1 cellular context compared by ENCODE assay signal in the genomic region with DNA sequence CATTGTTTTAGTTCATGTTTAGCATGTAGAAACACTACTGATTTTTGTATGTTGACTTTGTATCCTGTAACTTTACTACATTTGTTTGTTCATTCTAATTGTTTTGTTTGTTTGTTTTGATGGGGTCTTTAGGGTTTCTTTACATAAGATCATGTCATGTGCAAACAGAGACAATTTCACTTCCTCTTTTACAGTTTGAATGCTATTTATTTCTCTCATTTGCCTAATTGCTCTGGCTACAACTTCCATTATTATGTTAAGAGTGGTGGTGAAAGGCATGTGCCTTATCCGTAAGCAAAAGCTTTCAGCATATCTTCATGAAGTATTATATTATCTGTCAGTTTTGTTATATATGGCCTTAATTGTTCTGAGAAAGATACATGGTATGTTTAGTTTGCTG.
A peak's percentile ranks its signal among the peaks of the same experiment; 100 is the strongest.
TF ChIP-seq lines count a peak whose summit lies in the region.

No MANE protein-coding gene starts in this region.

TF ChIP-seq in H1, 55 proteins besides CTCF, POLR2A, EP300 and RAD21:
- TF ChIP-seq, protein P1, sequence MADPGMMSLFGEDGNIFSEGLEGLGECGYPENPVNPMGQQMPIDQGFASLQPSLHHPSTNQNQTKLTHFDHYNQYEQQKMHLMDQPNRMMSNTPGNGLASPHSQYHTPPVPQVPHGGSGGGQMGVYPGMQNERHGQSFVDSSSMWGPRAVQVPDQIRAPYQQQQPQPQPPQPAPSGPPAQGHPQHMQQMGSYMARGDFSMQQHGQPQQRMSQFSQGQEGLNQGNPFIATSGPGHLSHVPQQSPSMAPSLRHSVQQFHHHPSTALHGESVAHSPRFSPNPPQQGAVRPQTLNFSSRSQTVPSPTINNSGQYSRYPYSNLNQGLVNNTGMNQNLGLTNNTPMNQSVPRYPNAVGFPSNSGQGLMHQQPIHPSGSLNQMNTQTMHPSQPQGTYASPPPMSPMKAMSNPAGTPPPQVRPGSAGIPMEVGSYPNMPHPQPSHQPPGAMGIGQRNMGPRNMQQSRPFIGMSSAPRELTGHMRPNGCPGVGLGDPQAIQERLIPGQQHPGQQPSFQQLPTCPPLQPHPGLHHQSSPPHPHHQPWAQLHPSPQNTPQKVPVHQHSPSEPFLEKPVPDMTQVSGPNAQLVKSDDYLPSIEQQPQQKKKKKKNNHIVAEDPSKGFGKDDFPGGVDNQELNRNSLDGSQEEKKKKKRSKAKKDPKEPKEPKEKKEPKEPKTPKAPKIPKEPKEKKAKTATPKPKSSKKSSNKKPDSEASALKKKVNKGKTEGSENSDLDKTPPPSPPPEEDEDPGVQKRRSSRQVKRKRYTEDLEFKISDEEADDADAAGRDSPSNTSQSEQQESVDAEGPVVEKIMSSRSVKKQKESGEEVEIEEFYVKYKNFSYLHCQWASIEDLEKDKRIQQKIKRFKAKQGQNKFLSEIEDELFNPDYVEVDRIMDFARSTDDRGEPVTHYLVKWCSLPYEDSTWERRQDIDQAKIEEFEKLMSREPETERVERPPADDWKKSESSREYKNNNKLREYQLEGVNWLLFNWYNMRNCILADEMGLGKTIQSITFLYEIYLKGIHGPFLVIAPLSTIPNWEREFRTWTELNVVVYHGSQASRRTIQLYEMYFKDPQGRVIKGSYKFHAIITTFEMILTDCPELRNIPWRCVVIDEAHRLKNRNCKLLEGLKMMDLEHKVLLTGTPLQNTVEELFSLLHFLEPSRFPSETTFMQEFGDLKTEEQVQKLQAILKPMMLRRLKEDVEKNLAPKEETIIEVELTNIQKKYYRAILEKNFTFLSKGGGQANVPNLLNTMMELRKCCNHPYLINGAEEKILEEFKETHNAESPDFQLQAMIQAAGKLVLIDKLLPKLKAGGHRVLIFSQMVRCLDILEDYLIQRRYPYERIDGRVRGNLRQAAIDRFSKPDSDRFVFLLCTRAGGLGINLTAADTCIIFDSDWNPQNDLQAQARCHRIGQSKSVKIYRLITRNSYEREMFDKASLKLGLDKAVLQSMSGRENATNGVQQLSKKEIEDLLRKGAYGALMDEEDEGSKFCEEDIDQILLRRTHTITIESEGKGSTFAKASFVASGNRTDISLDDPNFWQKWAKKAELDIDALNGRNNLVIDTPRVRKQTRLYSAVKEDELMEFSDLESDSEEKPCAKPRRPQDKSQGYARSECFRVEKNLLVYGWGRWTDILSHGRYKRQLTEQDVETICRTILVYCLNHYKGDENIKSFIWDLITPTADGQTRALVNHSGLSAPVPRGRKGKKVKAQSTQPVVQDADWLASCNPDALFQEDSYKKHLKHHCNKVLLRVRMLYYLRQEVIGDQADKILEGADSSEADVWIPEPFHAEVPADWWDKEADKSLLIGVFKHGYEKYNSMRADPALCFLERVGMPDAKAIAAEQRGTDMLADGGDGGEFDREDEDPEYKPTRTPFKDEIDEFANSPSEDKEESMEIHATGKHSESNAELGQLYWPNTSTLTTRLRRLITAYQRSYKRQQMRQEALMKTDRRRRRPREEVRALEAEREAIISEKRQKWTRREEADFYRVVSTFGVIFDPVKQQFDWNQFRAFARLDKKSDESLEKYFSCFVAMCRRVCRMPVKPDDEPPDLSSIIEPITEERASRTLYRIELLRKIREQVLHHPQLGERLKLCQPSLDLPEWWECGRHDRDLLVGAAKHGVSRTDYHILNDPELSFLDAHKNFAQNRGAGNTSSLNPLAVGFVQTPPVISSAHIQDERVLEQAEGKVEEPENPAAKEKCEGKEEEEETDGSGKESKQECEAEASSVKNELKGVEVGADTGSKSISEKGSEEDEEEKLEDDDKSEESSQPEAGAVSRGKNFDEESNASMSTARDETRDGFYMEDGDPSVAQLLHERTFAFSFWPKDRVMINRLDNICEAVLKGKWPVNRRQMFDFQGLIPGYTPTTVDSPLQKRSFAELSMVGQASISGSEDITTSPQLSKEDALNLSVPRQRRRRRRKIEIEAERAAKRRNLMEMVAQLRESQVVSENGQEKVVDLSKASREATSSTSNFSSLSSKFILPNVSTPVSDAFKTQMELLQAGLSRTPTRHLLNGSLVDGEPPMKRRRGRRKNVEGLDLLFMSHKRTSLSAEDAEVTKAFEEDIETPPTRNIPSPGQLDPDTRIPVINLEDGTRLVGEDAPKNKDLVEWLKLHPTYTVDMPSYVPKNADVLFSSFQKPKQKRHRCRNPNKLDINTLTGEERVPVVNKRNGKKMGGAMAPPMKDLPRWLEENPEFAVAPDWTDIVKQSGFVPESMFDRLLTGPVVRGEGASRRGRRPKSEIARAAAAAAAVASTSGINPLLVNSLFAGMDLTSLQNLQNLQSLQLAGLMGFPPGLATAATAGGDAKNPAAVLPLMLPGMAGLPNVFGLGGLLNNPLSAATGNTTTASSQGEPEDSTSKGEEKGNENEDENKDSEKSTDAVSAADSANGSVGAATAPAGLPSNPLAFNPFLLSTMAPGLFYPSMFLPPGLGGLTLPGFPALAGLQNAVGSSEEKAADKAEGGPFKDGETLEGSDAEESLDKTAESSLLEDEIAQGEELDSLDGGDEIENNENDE (IDR thresholded peaks at IDR 0.05; ENCODE audit: insufficient replicate concordance, low read length): peak; percentile 54
- no peak for TF ChIP-seq ZNF274 (IDR thresholded peaks at IDR 0.05; ENCODE audit: borderline replicate concordance, extremely low read depth, low read length)
- no peak for TF ChIP-seq FOSL1 (IDR thresholded peaks at IDR 0.05; ENCODE audit: insufficient read depth, low read depth, low read length)
